Comparison of ENCODE assay signal across 14 cellular contexts in the genomic region with DNA sequence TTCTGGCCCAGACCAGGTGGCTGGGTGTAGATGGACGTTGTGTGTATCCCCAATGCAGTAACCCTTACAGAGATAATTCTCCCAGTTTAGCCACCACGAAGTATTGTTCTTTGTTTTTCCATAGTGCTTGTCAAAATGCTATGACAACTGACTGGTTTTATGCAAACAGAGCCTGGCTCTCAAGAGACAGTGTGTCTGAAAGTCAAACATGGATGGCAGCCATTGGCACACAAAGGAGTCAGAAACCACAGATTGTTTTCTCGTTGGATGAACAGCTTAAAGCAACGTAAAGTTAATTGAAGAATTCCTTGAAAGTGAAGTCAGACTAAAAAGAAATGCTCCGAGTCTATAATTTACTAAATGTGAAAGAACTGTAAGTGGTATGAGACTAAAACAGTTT.
DNase-seq lines count a peak whose midpoint lies in the region; TF ChIP-seq lines count a peak whose summit lies in the region.
"Had no signal": no experiment of that assay in that cellular context is flagged by ENCODE, and none has a peak within 500 bp of the region (broad histone marks: within the 10 kb centered on the region; RNA-seq: fewer than 3 reads in every experiment).

No MANE protein-coding gene starts in this region.

- no peak overlapping the region for H3K27ac Mint-ChIP-seq in CD14-positive monocyte
- H3K27ac Mint-ChIP-seq: naive thymus-derived CD4-positive, alpha-beta T cell had no signal

- H3K27me3 Mint-ChIP-seq in CD14-positive monocyte (ENCODE audit: low read depth in 3 of 3) = no peaks in the 10 kb centered on the region
- H3K27me3 Mint-ChIP-seq: naive thymus-derived CD4-positive, alpha-beta T cell had no signal

- peak overlapping the region; percentile 39 to 55 for H3K27ac ChIP-seq in prostate gland

- H3K36me3 Mint-ChIP-seq in CD14-positive monocyte = no peaks in the 10 kb centered on the region

- TF ChIP-seq POLR2A in prostate gland (IDR thresholded peaks at IDR 0.05) = no peak

- peaks cover 12% of the 10 kb centered on the region for H3K4me1 ChIP-seq in prostate gland (replicated peaks)

- DNase-seq in NCI-H1092 treated with DMSO at 0.1 percent for 48 hours (lab: John Stamatoyannopoulos, UW) (peak; percentile 20), NCI-H1092 (lab: John Stamatoyannopoulos, UW) (no peak), NCI-H146 treated with DMSO at 0.1 percent for 48 hours (lab: John Stamatoyannopoulos, UW; ENCODE audit: unreplicated experiment) (peak; percentile 31), astrocyte of the hippocampus (ENCODE audit: low read depth, low spot score) (peak; percentile 94), prostate gland (ENCODE audit: low spot score) (peak; percentile 37), CD14-positive monocyte (ENCODE audit: low spot score) (no peak)
- DNase-seq in central memory CD4-positive, alpha-beta T cell = no peak
- no peak for DNase-seq in effector CD4-positive, alpha-beta T cell
- DNase-seq: 8988T; activated CD4-positive, alpha-beta T cell treated with anti-CD3 and anti-CD28 coated beads for 48 hours; KG1; naive thymus-derived CD4-positive, alpha-beta T cell; SW 1271; trophoblast cell had no signal

- no peak overlapping the region for H3K4me3 ChIP-seq in prostate gland

- WGBS in prostate gland = 25% methylated on average over 5 of the region's 5 CpGs

- no peaks in the 10 kb centered on the region for H3K9me3 Mint-ChIP-seq in CD14-positive monocyte
- H3K9me3 Mint-ChIP-seq: naive thymus-derived CD4-positive, alpha-beta T cell had no signal

- no peaks in the 10 kb centered on the region for H3K4me1 Mint-ChIP-seq in CD14-positive monocyte

- TF ChIP-seq CTCF in prostate gland (IDR thresholded peaks at IDR 0.05) (no peak), CD14-positive monocyte (IDR thresholded peaks at IDR 0.05) (no peak)

- no peaks in the 10 kb centered on the region for H3K9me3 ChIP-seq in prostate gland

- intact Hi-C loops in prostate gland (cut with DNase I) = no loop called here
- intact Hi-C loops in CD14-positive monocyte (cut with micrococcal nuclease) = no loop called here

- no peaks in the 10 kb centered on the region for H3K27me3 ChIP-seq in prostate gland (replicated peaks; ENCODE audit: insufficient read depth)

- H3K4me3 Mint-ChIP-seq in CD14-positive monocyte = no peak overlapping the region
- H3K4me3 Mint-ChIP-seq: naive thymus-derived CD4-positive, alpha-beta T cell had no signal

- H3K36me3 ChIP-seq in prostate gland = no peaks in the 10 kb centered on the region

Comparison
In these comparisons a context has a peak if more than half of its experiments do, and no peak if none do; other contexts are left out.
1. DNase-seq: peak in NCI-H1092 treated with DMSO at 0.1 percent for 48 hours (single experiment), NCI-H146 treated with DMSO at 0.1 percent for 48 hours (single experiment), astrocyte of the hippocampus (single experiment) and prostate gland (single experiment); none in NCI-H1092 (single experiment), central memory CD4-positive, alpha-beta T cell (single experiment), CD14-positive monocyte (single experiment) and effector CD4-positive, alpha-beta T cell (single experiment).